2 cellular contexts compared by ENCODE assay signal in the genomic region with DNA sequence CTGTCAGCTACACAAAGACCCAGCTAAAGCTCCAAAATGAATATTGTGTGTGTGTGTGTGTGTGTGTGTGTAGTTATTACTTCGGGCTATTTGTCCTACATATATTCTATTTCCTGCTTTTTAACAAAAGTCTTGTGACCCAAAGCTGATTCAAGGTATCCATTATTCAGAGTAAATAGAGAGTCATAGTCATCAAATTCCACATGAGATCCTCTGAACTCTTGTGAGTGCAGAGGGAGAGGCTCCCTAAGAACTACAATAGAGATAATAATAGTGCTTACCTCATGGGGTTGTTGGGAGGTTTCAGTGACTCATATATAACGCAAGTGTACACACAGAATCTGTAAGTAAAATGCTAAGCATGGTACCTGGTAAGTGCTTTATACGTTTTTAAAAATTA.
TF ChIP-seq lines count a peak whose summit lies in the region.

No MANE protein-coding gene starts in this region.

TF ChIP-seq in A549, 52 proteins besides CTCF, POLR2A, EP300 and RAD21 (continued from another document and continues in another):
- TF ChIP-seq FOSL2 (IDR thresholded peaks at IDR 0.05): peak; percentile 99
- peak; percentile 100 for TF ChIP-seq FOSL2 (CRISPR knock-in tag; IDR thresholded peaks at IDR 0.05)
- TF ChIP-seq, protein P1, sequence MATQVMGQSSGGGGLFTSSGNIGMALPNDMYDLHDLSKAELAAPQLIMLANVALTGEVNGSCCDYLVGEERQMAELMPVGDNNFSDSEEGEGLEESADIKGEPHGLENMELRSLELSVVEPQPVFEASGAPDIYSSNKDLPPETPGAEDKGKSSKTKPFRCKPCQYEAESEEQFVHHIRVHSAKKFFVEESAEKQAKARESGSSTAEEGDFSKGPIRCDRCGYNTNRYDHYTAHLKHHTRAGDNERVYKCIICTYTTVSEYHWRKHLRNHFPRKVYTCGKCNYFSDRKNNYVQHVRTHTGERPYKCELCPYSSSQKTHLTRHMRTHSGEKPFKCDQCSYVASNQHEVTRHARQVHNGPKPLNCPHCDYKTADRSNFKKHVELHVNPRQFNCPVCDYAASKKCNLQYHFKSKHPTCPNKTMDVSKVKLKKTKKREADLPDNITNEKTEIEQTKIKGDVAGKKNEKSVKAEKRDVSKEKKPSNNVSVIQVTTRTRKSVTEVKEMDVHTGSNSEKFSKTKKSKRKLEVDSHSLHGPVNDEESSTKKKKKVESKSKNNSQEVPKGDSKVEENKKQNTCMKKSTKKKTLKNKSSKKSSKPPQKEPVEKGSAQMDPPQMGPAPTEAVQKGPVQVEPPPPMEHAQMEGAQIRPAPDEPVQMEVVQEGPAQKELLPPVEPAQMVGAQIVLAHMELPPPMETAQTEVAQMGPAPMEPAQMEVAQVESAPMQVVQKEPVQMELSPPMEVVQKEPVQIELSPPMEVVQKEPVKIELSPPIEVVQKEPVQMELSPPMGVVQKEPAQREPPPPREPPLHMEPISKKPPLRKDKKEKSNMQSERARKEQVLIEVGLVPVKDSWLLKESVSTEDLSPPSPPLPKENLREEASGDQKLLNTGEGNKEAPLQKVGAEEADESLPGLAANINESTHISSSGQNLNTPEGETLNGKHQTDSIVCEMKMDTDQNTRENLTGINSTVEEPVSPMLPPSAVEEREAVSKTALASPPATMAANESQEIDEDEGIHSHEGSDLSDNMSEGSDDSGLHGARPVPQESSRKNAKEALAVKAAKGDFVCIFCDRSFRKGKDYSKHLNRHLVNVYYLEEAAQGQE (IDR thresholded peaks at IDR 0.05): no peak
- TF ChIP-seq POLR2AphosphoS2 (conservative IDR thresholded peaks at IDR 0.05; ENCODE audit: low read length): no peak
- TF ChIP-seq, protein P2, sequence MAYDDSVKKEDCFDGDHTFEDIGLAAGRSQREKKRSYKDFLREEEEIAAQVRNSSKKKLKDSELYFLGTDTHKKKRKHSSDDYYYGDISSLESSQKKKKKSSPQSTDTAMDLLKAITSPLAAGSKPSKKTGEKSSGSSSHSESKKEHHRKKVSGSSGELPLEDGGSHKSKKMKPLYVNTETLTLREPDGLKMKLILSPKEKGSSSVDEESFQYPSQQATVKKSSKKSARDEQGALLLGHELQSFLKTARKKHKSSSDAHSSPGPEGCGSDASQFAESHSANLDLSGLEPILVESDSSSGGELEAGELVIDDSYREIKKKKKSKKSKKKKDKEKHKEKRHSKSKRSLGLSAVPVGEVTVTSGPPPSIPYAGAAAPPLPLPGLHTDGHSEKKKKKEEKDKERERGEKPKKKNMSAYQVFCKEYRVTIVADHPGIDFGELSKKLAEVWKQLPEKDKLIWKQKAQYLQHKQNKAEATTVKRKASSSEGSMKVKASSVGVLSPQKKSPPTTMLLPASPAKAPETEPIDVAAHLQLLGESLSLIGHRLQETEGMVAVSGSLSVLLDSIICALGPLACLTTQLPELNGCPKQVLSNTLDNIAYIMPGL (CRISPR knock-in tag; IDR thresholded peaks at IDR 0.05; ENCODE audit: borderline replicate concordance): no peak
- TF ChIP-seq NFE2L2 (conservative IDR thresholded peaks at IDR 0.05; ENCODE audit: low read length): peak; percentile 33; the same call in 1 of the 2 replicates
- TF ChIP-seq BHLHE40 (IDR thresholded peaks at IDR 0.05; ENCODE audit: low read depth, low read length): no peak
- TF ChIP-seq JUNB (IDR thresholded peaks at IDR 0.05): peak; percentile 100
- TF ChIP-seq GATA3 (IDR thresholded peaks at IDR 0.05; ENCODE audit: borderline replicate concordance): peak; percentile 97
- no peak for TF ChIP-seq TFCP2L1 (CRISPR knock-in tag; IDR thresholded peaks at IDR 0.05)
- TF ChIP-seq, protein P3, sequence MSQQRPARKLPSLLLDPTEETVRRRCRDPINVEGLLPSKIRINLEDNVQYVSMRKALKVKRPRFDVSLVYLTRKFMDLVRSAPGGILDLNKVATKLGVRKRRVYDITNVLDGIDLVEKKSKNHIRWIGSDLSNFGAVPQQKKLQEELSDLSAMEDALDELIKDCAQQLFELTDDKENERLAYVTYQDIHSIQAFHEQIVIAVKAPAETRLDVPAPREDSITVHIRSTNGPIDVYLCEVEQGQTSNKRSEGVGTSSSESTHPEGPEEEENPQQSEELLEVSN (IDR thresholded peaks at IDR 0.05; ENCODE audit: borderline replicate concordance, low read depth): no peak
- TF ChIP-seq NR3C1 (IDR thresholded peaks at IDR 0.05): no peak
- TF ChIP-seq EHMT2 (IDR thresholded peaks at IDR 0.05; ENCODE audit: low read depth): no peak
- TF ChIP-seq RARB (CRISPR knock-in tag; IDR thresholded peaks at IDR 0.05): peak; percentile 93; the same call in 1 of the 2 replicates
- no peak for TF ChIP-seq SREBF2 (IDR thresholded peaks at IDR 0.05)
- peak; percentile 90 for TF ChIP-seq FOXS1 (CRISPR knock-in tag; IDR thresholded peaks at IDR 0.05)
- TF ChIP-seq HEYL (CRISPR knock-in tag; IDR thresholded peaks at IDR 0.05): no peak
- 0 out of 2 replicates have a peak, but pooled peaks have one; percentile 57 for TF ChIP-seq MYC (IDR thresholded peaks at IDR 0.05; ENCODE audit: borderline replicate concordance, low read length)
- TF ChIP-seq MAFK (IDR thresholded peaks at IDR 0.05; ENCODE audit: partially characterized antibody): peak; percentile 98
- no peak for TF ChIP-seq RNF2 (IDR thresholded peaks at IDR 0.05; ENCODE audit: borderline replicate concordance, low read depth)
- no peak for TF ChIP-seq CBX8 (IDR thresholded peaks at IDR 0.05)
- TF ChIP-seq CEBPB (IDR thresholded peaks at IDR 0.05): peak; percentile 85 to 86
- TF ChIP-seq, protein P4, sequence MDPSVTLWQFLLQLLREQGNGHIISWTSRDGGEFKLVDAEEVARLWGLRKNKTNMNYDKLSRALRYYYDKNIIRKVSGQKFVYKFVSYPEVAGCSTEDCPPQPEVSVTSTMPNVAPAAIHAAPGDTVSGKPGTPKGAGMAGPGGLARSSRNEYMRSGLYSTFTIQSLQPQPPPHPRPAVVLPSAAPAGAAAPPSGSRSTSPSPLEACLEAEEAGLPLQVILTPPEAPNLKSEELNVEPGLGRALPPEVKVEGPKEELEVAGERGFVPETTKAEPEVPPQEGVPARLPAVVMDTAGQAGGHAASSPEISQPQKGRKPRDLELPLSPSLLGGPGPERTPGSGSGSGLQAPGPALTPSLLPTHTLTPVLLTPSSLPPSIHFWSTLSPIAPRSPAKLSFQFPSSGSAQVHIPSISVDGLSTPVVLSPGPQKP (IDR thresholded peaks at IDR 0.05; ENCODE audit: low read depth, low read length): no peak
- TF ChIP-seq, protein P5, sequence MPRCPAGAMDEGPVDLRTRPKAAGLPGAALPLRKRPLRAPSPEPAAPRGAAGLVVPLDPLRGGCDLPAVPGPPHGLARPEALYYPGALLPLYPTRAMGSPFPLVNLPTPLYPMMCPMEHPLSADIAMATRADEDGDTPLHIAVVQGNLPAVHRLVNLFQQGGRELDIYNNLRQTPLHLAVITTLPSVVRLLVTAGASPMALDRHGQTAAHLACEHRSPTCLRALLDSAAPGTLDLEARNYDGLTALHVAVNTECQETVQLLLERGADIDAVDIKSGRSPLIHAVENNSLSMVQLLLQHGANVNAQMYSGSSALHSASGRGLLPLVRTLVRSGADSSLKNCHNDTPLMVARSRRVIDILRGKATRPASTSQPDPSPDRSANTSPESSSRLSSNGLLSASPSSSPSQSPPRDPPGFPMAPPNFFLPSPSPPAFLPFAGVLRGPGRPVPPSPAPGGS (IDR thresholded peaks at IDR 0.05): peak; percentile 98
- no peak for TF ChIP-seq NPAS2 (CRISPR knock-in tag; IDR thresholded peaks at IDR 0.05; ENCODE audit: borderline replicate concordance)
- TF ChIP-seq FOSB (CRISPR knock-in tag; IDR thresholded peaks at IDR 0.05): 0 out of 2 replicates have a peak, but pooled peaks have one; percentile 54
- 0 out of 2 replicates have a peak, but pooled peaks have one; percentile 32 for TF ChIP-seq RFX5 (IDR thresholded peaks at IDR 0.05)

TF ChIP-seq in HEK293, 187 proteins besides CTCF, POLR2A, EP300 and RAD21 (continued from another document):
- TF ChIP-seq, protein P6, sequence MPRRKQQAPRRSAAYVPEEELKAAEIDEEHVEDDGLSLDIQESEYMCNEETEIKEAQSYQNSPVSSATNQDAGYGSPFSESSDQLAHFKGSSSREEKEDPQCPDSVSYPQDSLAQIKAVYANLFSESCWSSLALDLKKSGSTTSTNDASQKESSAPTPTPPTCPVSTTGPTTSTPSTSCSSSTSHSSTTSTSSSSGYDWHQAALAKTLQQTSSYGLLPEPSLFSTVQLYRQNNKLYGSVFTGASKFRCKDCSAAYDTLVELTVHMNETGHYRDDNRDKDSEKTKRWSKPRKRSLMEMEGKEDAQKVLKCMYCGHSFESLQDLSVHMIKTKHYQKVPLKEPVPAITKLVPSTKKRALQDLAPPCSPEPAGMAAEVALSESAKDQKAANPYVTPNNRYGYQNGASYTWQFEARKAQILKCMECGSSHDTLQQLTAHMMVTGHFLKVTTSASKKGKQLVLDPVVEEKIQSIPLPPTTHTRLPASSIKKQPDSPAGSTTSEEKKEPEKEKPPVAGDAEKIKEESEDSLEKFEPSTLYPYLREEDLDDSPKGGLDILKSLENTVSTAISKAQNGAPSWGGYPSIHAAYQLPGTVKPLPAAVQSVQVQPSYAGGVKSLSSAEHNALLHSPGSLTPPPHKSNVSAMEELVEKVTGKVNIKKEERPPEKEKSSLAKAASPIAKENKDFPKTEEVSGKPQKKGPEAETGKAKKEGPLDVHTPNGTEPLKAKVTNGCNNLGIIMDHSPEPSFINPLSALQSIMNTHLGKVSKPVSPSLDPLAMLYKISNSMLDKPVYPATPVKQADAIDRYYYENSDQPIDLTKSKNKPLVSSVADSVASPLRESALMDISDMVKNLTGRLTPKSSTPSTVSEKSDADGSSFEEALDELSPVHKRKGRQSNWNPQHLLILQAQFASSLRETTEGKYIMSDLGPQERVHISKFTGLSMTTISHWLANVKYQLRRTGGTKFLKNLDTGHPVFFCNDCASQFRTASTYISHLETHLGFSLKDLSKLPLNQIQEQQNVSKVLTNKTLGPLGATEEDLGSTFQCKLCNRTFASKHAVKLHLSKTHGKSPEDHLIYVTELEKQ (tag by site-specific recombination; IDR thresholded peaks at IDR 0.05; ENCODE audit: borderline replicate concordance): no peak
- TF ChIP-seq KLF10 (tag by site-specific recombination; IDR thresholded peaks at IDR 0.05) (no peak), YY1 (tag by site-specific recombination; IDR thresholded peaks at IDR 0.05) (no peak), BCL11B (tag by site-specific recombination; IDR thresholded peaks at IDR 0.05; ENCODE audit: low read depth) (no peak), SP7 (tag by site-specific recombination; IDR thresholded peaks at IDR 0.05) (peak; percentile 87), ZNF157 (tag by site-specific recombination; IDR thresholded peaks at IDR 0.05) (no peak), ZNF366 (tag by site-specific recombination; conservative IDR thresholded peaks at IDR 0.05) (peak; percentile 50; the same call in 1 of the 2 replicates), ZNF184 (tag by site-specific recombination; IDR thresholded peaks at IDR 0.05) (peak; percentile 68), ZNF621 (tag by site-specific recombination; IDR thresholded peaks at IDR 0.05) (no peak), ZNF335 (tag by site-specific recombination; conservative IDR thresholded peaks at IDR 0.05) (0 out of 2 replicates have a peak, but pooled peaks have one; percentile 9), ZNF433 (tag by site-specific recombination; IDR thresholded peaks at IDR 0.05; ENCODE audit: low read depth) (no peak)
- TF ChIP-seq, protein P7, sequence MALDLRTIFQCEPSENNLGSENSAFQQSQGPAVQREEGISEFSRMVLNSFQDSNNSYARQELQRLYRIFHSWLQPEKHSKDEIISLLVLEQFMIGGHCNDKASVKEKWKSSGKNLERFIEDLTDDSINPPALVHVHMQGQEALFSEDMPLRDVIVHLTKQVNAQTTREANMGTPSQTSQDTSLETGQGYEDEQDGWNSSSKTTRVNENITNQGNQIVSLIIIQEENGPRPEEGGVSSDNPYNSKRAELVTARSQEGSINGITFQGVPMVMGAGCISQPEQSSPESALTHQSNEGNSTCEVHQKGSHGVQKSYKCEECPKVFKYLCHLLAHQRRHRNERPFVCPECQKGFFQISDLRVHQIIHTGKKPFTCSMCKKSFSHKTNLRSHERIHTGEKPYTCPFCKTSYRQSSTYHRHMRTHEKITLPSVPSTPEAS (tag by site-specific recombination; IDR thresholded peaks at IDR 0.05): peak; percentile 59
- TF ChIP-seq, protein P8, sequence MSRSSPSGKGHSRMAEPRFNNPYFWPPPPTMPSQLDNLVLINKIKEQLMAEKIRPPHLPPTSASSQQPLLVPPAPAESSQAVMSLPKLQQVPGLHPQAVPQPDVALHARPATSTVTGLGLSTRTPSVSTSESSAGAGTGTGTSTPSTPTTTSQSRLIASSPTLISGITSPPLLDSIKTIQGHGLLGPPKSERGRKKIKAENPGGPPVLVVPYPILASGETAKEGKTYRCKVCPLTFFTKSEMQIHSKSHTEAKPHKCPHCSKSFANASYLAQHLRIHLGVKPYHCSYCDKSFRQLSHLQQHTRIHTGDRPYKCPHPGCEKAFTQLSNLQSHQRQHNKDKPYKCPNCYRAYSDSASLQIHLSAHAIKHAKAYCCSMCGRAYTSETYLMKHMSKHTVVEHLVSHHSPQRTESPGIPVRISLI (tag by site-specific recombination; IDR thresholded peaks at IDR 0.05): no peak
- TF ChIP-seq, protein P9, sequence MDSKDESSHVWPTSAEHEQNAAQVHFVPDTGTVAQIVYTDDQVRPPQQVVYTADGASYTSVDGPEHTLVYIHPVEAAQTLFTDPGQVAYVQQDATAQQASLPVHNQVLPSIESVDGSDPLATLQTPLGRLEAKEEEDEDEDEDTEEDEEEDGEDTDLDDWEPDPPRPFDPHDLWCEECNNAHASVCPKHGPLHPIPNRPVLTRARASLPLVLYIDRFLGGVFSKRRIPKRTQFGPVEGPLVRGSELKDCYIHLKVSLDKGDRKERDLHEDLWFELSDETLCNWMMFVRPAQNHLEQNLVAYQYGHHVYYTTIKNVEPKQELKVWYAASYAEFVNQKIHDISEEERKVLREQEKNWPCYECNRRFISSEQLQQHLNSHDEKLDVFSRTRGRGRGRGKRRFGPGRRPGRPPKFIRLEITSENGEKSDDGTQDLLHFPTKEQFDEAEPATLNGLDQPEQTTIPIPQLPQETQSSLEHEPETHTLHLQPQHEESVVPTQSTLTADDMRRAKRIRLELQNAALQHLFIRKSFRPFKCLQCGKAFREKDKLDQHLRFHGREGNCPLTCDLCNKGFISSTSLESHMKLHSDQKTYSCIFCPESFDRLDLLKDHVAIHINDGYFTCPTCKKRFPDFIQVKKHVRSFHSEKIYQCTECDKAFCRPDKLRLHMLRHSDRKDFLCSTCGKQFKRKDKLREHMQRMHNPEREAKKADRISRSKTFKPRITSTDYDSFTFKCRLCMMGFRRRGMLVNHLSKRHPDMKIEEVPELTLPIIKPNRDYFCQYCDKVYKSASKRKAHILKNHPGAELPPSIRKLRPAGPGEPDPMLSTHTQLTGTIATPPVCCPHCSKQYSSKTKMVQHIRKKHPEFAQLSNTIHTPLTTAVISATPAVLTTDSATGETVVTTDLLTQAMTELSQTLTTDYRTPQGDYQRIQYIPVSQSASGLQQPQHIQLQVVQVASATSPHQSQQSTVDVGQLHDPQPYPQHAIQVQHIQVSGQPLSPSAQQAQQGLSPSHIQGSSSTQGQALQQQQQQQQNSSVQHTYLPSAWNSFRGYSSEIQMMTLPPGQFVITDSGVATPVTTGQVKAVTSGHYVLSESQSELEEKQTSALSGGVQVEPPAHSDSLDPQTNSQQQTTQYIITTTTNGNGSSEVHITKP (tag by site-specific recombination; IDR thresholded peaks at IDR 0.05): 0 out of 2 replicates have a peak, but pooled peaks have one; percentile 22
